Comparison of ENCODE assay signal across 20 cellular contexts in genomic region chr10:69483988-69484387, GRCh38. TPM values are rescaled to one million over a fixed set of nuclear protein-coding genes. Genes with fewer than 3 reads are reported as not detected.
A peak's percentile ranks its signal among the peaks of the same experiment; 100 is the strongest.
DNase-seq lines count a peak whose midpoint lies in the region; ATAC-seq and TF ChIP-seq lines count a peak whose summit lies in the region.
"Had no signal": no experiment of that assay in that cellular context is flagged by ENCODE, and none has a peak within 500 bp of the region (broad histone marks: within the 10 kb centered on the region; RNA-seq: fewer than 3 reads in every experiment).

No MANE protein-coding gene starts in this region.

- peaks cover 4% of the 10 kb centered on the region; the same call in 1 of the 2 replicates for H3K4me1 ChIP-seq in GM23338 (ENCODE audit: insufficient read depth)
- H3K4me1 ChIP-seq: right lobe of liver had no signal

- H3K27ac ChIP-seq in GM23338 (ENCODE audit: low read depth), result no peak overlapping the region
- H3K27ac ChIP-seq: body of pancreas, C4-2B, foreskin keratinocyte, lower lobe of right lung, right lobe of liver had no signal

- H3K36me3 Mint-ChIP-seq in T-helper 17 cell (ENCODE audit: low read depth), result peaks cover 7% of the 10 kb centered on the region
- peaks cover 16% of the 10 kb centered on the region for H3K36me3 Mint-ChIP-seq in glutamatergic neuron (ENCODE audit: unreplicated experiment)
- H3K36me3 Mint-ChIP-seq in GM23338 (ENCODE audit: low read depth), result peaks cover 17% of the 10 kb centered on the region

- peak overlapping the region; percentile 66 for H3K4me3 Mint-ChIP-seq in T-helper 17 cell
- H3K4me3 Mint-ChIP-seq in glutamatergic neuron (ENCODE audit: unreplicated experiment), result no peak overlapping the region
- no peak overlapping the region for H3K4me3 Mint-ChIP-seq in GM23338
- H3K4me3 Mint-ChIP-seq: activated naive CD4-positive, alpha-beta T cell treated with anti-CD3 and anti-CD28 coated beads for 36 hours; WTC11 had no signal

- DNase-seq in H4 (ENCODE audit: low spot score) (peak; percentile 54), T-helper 17 cell (no peak), glutamatergic neuron (no peak), stromal cell of bone marrow (ENCODE audit: low read depth) (peak; percentile 40), NCI-H2107 (lab: John Stamatoyannopoulos, UW) (no peak), GM23338 (ENCODE audit: low spot score) (no peak), DMS53 (lab: John Stamatoyannopoulos, UW) (no peak), NCI-H1417 treated with DMSO at 0.1 percent for 48 hours (lab: John Stamatoyannopoulos, UW) (no peak)
- DNase-seq: activated naive CD4-positive, alpha-beta T cell treated with anti-CD3 and anti-CD28 coated beads for 36 hours; body of pancreas; effector CD4-positive, alpha-beta T cell; lower lobe of right lung; NCI-H1417; NCI-H510A; right lobe of liver; stimulated activated CD4-positive, alpha-beta T cell treated with anti-CD3 and anti-CD28 coated beads, Interleukin-4, amount 100 ng/mL, for 24 hours had no signal

- no peaks in the 10 kb centered on the region for H4K20me1 ChIP-seq in GM23338 (replicated peaks; ENCODE audit: insufficient read depth)

- no peaks in the 10 kb centered on the region for H3F3A ChIP-seq in GM23338 (replicated peaks; ENCODE audit: low read depth)

- H3K9me3 ChIP-seq in T-helper 17 cell (ENCODE audit: control insufficient read depth, low read length, poor library complexity, severe bottlenecking), result no peaks in the 10 kb centered on the region
- H3K9me3 ChIP-seq: body of pancreas, right lobe of liver had no signal

- TF ChIP-seq CTCF in glutamatergic neuron (IDR thresholded peaks at IDR 0.05; ENCODE audit: partially characterized antibody, unreplicated experiment) (no peak), GM23338 (conservative IDR thresholded peaks at IDR 0.05; ENCODE audit: low read depth in 2 of 2) (no peak)

- no peak overlapping the region for H3K4me2 ChIP-seq in GM23338

- no peaks in the 10 kb centered on the region for H3K9me2 ChIP-seq in GM23338 (ENCODE audit: insufficient read depth)

- no peak overlapping the region for H3K4me3 ChIP-seq in GM23338
- H3K4me3 ChIP-seq: body of pancreas, lower lobe of right lung, right lobe of liver had no signal

- H3K27me3 Mint-ChIP-seq in T-helper 17 cell, result no peaks in the 10 kb centered on the region
- peaks cover 8% of the 10 kb centered on the region for H3K27me3 Mint-ChIP-seq in glutamatergic neuron (ENCODE audit: unreplicated experiment)
- H3K27me3 Mint-ChIP-seq in GM23338 (ENCODE audit: insufficient read depth, low read depth, poor library complexity), result peaks cover 10% of the 10 kb centered on the region

- ATAC-seq in T-helper 17 cell, result no peak
- no peak for ATAC-seq in GM23338
- ATAC-seq: body of pancreas, foreskin keratinocyte, lower lobe of right lung, SK-N-SH treated with all-trans-retinoic acid at 6 μM for 48 hours, WTC11 had no signal

- H3K27ac Mint-ChIP-seq in T-helper 17 cell, result peak overlapping the region; percentile 62
- peak overlapping the region; percentile 64 for H3K27ac Mint-ChIP-seq in glutamatergic neuron (ENCODE audit: unreplicated experiment)
- no peak overlapping the region for H3K27ac Mint-ChIP-seq in GM23338
- H3K27ac Mint-ChIP-seq: activated naive CD4-positive, alpha-beta T cell treated with anti-CD3 and anti-CD28 coated beads for 36 hours; WTC11 had no signal

- no peak overlapping the region for H2AFZ ChIP-seq in GM23338

- H3K36me3 ChIP-seq in GM23338 (ENCODE audit: insufficient read depth), result no peaks in the 10 kb centered on the region
- H3K36me3 ChIP-seq: right lobe of liver had no signal

- H3K79me2 ChIP-seq in GM23338 (replicated peaks; ENCODE audit: insufficient read depth), result no peaks in the 10 kb centered on the region

- H3K27me3 ChIP-seq in GM23338 (ENCODE audit: insufficient read depth), result no peaks in the 10 kb centered on the region
- H3K27me3 ChIP-seq: body of pancreas, foreskin keratinocyte, right lobe of liver had no signal

- peaks cover 18% of the 10 kb centered on the region for H3K4me1 Mint-ChIP-seq in T-helper 17 cell
- H3K4me1 Mint-ChIP-seq in glutamatergic neuron (ENCODE audit: low read depth, unreplicated experiment), result peaks cover 44% of the 10 kb centered on the region
- H3K4me1 Mint-ChIP-seq in GM23338, result peaks cover 17% of the 10 kb centered on the region

- peaks cover 19% of the 10 kb centered on the region for H3K9me3 Mint-ChIP-seq in glutamatergic neuron (ENCODE audit: unreplicated experiment)
- peaks cover 22% of the 10 kb centered on the region for H3K9me3 Mint-ChIP-seq in GM23338

TF ChIP-seq in GM23338, 12 proteins besides CTCF, POLR2A, EP300 and RAD21 (continues in another document):
- TF ChIP-seq EZH2phosphoT487 (IDR thresholded peaks at IDR 0.05; ENCODE audit: unreplicated experiment), result no peak
- no peak for TF ChIP-seq REST (IDR thresholded peaks at IDR 0.05; ENCODE audit: unreplicated experiment)
- TF ChIP-seq ZNF331 (CRISPR knock-in tag; IDR thresholded peaks at IDR 0.05; ENCODE audit: low read depth), result no peak
- no peak for TF ChIP-seq POLR2AphosphoS5 (IDR thresholded peaks at IDR 0.05; ENCODE audit: low read depth)
- no peak for TF ChIP-seq CREB1 (CRISPR knock-in tag; IDR thresholded peaks at IDR 0.05; ENCODE audit: low read depth)
- TF ChIP-seq STAT1 (IDR thresholded peaks at IDR 0.05; ENCODE audit: unreplicated experiment), result no peak
- no peak for TF ChIP-seq ZNF114 (CRISPR knock-in tag; IDR thresholded peaks at IDR 0.05)
- TF ChIP-seq NANOG (IDR thresholded peaks at IDR 0.05; ENCODE audit: borderline replicate concordance), result no peak

RNA-seq across cellular contexts. Expression of gene TSPAN15, which starts 32.7 kb away (rescaled TPM):
- total RNA-seq in H4 (2014; rRNA removed; shearing (Covaris generic)), result not detected in 2 replicates
- total RNA-seq in T-helper 17 cell (10 to 100 TPM; 20.3 to 28.7 TPM), glutamatergic neuron (ENCODE audit: unreplicated experiment) (49.8 TPM)
- 10.1 and 12.5 TPM in 2 replicates for total RNA-seq in GM23338 (2014; rRNA removed; shearing (Covaris generic))
- 6.6 TPM in 2 replicates for polyA plus RNA-seq in GM23338 (2016; fragmentation: Nextera tagmentation; extraction: Ambion mirVana)

Comparison
In these comparisons a context has a peak if more than half of its experiments do, and no peak if none do; other contexts are left out.
1. DNase-seq: peak in H4 (single experiment) and stromal cell of bone marrow (single experiment); none in T-helper 17 cell (0 of 3), glutamatergic neuron (single experiment), NCI-H2107 (single experiment), GM23338 (single experiment), DMS53 (single experiment) and NCI-H1417 treated with DMSO at 0.1 percent for 48 hours (single experiment).
2. RNA of gene TSPAN15, which starts 32.7 kb away (total RNA-seq): 49.8 TPM in glutamatergic neuron (single experiment), 20.3 to 28.7 TPM in T-helper 17 cell and 10.1 to 12.5 TPM in GM23338; not detected in H4; every median in the first group is over 10 times any median in the second.